Comparison of ENCODE assay signal across 2 cellular contexts in the genomic region with DNA sequence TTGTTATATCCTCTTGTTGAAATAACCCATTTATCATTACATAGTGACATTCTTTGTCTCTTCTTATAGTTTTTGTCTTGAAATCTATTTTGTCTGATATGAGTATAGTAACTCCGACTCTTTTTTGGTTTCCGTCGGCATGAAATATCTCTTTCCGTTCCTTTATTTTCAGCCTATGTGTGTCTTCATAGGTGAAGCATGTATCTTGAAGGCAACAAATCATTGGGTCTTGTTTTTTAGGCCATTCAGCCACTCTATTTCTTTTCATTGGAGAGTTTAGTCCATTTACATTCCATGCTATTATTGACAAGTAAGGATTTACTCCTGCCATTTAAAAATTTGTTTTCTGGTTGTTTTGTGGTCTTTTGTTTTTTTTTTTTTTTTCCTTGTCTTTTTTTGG.
TF ChIP-seq lines count a peak whose summit lies in the region.

No MANE protein-coding gene starts in this region.

TF ChIP-seq in HEK293, 187 proteins besides CTCF, POLR2A, EP300 and RAD21 (continued from another document):
- TF ChIP-seq, protein P1, sequence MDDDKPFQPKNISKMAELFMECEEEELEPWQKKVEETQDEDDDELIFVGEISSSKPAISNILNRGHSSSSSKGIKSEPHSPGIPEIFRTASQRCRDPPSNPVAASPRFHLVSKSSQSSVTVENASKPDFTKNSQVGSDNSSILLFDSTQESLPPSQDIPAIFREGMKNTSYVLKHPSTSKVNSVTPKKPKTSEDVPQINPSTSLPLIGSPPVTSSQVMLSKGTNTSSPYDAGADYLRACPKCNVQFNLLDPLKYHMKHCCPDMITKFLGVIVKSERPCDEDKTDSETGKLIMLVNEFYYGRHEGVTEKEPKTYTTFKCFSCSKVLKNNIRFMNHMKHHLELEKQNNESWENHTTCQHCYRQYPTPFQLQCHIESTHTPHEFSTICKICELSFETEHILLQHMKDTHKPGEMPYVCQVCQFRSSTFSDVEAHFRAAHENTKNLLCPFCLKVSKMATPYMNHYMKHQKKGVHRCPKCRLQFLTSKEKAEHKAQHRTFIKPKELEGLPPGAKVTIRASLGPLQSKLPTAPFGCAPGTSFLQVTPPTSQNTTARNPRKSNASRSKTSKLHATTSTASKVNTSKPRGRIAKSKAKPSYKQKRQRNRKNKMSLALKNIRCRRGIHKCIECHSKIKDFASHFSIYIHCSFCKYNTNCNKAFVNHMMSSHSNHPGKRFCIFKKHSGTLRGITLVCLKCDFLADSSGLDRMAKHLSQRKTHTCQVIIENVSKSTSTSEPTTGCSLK (tag by site-specific recombination; IDR thresholded peaks at IDR 0.05), result no peak
- no peak for TF ChIP-seq ZFP37 (tag by site-specific recombination; IDR thresholded peaks at IDR 0.05)
- peak; percentile 50 for TF ChIP-seq SETDB1 (IDR thresholded peaks at IDR 0.05; ENCODE audit: insufficient read length, low read length)
- TF ChIP-seq, protein P2, sequence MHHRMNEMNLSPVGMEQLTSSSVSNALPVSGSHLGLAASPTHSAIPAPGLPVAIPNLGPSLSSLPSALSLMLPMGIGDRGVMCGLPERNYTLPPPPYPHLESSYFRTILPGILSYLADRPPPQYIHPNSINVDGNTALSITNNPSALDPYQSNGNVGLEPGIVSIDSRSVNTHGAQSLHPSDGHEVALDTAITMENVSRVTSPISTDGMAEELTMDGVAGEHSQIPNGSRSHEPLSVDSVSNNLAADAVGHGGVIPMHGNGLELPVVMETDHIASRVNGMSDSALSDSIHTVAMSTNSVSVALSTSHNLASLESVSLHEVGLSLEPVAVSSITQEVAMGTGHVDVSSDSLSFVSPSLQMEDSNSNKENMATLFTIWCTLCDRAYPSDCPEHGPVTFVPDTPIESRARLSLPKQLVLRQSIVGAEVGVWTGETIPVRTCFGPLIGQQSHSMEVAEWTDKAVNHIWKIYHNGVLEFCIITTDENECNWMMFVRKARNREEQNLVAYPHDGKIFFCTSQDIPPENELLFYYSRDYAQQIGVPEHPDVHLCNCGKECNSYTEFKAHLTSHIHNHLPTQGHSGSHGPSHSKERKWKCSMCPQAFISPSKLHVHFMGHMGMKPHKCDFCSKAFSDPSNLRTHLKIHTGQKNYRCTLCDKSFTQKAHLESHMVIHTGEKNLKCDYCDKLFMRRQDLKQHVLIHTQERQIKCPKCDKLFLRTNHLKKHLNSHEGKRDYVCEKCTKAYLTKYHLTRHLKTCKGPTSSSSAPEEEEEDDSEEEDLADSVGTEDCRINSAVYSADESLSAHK (tag by site-specific recombination; IDR thresholded peaks at IDR 0.05), result no peak
- TF ChIP-seq TRIM28 (IDR thresholded peaks at IDR 0.05; ENCODE audit: borderline replicate concordance, low read length), result 0 out of 2 replicates have a peak, but pooled peaks have one; percentile 64
- no peak for TF ChIP-seq ZNF404 (tag by site-specific recombination; IDR thresholded peaks at IDR 0.05)
- no peak for TF ChIP-seq SALL2 (tag by site-specific recombination; IDR thresholded peaks at IDR 0.05; ENCODE audit: borderline replicate concordance)
- TF ChIP-seq ZNF292 (tag by site-specific recombination; IDR thresholded peaks at IDR 0.05; ENCODE audit: borderline replicate concordance, low read depth), result no peak
- no peak for TF ChIP-seq ZNF214 (tag by site-specific recombination; IDR thresholded peaks at IDR 0.05; ENCODE audit: borderline replicate concordance)
- TF ChIP-seq ZNF311 (tag by site-specific recombination; IDR thresholded peaks at IDR 0.05; ENCODE audit: borderline replicate concordance), result no peak

TF ChIP-seq in K562, 482 proteins besides CTCF, POLR2A, EP300 and RAD21 (continued from another document):
- TF ChIP-seq POLR2B (IDR thresholded peaks at IDR 0.05; ENCODE audit: low read depth, partially characterized antibody), result no peak
- no peak for TF ChIP-seq MXI1 (IDR thresholded peaks at IDR 0.05; ENCODE audit: low read depth, low read length)
- TF ChIP-seq ETV5 (CRISPR knock-in tag; IDR thresholded peaks at IDR 0.05; ENCODE audit: low read depth), result no peak
- TF ChIP-seq, protein P3, sequence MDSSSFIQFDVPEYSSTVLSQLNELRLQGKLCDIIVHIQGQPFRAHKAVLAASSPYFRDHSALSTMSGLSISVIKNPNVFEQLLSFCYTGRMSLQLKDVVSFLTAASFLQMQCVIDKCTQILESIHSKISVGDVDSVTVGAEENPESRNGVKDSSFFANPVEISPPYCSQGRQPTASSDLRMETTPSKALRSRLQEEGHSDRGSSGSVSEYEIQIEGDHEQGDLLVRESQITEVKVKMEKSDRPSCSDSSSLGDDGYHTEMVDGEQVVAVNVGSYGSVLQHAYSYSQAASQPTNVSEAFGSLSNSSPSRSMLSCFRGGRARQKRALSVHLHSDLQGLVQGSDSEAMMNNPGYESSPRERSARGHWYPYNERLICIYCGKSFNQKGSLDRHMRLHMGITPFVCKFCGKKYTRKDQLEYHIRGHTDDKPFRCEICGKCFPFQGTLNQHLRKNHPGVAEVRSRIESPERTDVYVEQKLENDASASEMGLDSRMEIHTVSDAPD (CRISPR knock-in tag; IDR thresholded peaks at IDR 0.05), result no peak
- no peak for TF ChIP-seq SRSF9 (IDR thresholded peaks at IDR 0.05; ENCODE audit: borderline replicate concordance, low read depth, low read length)
- TF ChIP-seq, protein P4, sequence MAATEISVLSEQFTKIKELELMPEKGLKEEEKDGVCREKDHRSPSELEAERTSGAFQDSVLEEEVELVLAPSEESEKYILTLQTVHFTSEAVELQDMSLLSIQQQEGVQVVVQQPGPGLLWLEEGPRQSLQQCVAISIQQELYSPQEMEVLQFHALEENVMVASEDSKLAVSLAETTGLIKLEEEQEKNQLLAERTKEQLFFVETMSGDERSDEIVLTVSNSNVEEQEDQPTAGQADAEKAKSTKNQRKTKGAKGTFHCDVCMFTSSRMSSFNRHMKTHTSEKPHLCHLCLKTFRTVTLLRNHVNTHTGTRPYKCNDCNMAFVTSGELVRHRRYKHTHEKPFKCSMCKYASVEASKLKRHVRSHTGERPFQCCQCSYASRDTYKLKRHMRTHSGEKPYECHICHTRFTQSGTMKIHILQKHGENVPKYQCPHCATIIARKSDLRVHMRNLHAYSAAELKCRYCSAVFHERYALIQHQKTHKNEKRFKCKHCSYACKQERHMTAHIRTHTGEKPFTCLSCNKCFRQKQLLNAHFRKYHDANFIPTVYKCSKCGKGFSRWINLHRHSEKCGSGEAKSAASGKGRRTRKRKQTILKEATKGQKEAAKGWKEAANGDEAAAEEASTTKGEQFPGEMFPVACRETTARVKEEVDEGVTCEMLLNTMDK (IDR thresholded peaks at IDR 0.05; ENCODE audit: borderline replicate concordance, insufficient read depth, low read depth, low read length, poor library complexity, severe bottlenecking), result no peak
- TF ChIP-seq ZNF699 (CRISPR knock-in tag; IDR thresholded peaks at IDR 0.05; ENCODE audit: insufficient replicate concordance), result no peak
- TF ChIP-seq, protein P5, sequence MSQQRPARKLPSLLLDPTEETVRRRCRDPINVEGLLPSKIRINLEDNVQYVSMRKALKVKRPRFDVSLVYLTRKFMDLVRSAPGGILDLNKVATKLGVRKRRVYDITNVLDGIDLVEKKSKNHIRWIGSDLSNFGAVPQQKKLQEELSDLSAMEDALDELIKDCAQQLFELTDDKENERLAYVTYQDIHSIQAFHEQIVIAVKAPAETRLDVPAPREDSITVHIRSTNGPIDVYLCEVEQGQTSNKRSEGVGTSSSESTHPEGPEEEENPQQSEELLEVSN (IDR thresholded peaks at IDR 0.05; ENCODE audit: borderline replicate concordance in 1 of 2, extremely low read depth in 1 of 2, insufficient read depth in 1 of 2, insufficient read length in 1 of 2, low read depth in 1 of 2, low read length in 1 of 2, poor library complexity in 1 of 2, severe bottlenecking in 1 of 2), result no peak
